ENCODE assay signal across 9 cellular contexts in genomic region chr13:24683833-24684599, GRCh38. TPM values are rescaled to one million over a fixed set of nuclear protein-coding genes. Genes with fewer than 3 reads are reported as not detected.
A peak's percentile ranks its signal among the peaks of the same experiment; 100 is the strongest.
DNase-seq lines count a peak whose midpoint lies in the region; ATAC-seq, FAIRE-seq and TF ChIP-seq lines count a peak whose summit lies in the region.
"Had no signal": no experiment of that assay in that cellular context is flagged by ENCODE, and none has a peak within 500 bp of the region (broad histone marks: within the 10 kb centered on the region; RNA-seq: fewer than 3 reads in every experiment).

No MANE protein-coding gene starts in this region.

- in situ Hi-C loops in SK-MEL-5 (cut with HindIII; ENCODE audit: low pct_unique_long_range_greater_than_20kb, low sequenced_read_pairs) = no loop called here

- CTCF ChIA-PET in A549 (lab: Yijun Ruan, JAX) = interaction anchor here (0.7 to 1.9 kb wide), 12 partner anchors 8 to 45 kb away, joined by 3 to 10 read pairs (median 4); no protein-coding TSS in a partner anchor
- CTCF ChIA-PET in activated naive CD4-positive, alpha-beta T cell treated with anti-CD3 and anti-CD28 coated beads for 36 hours (lab: Charles Lee) = interaction anchor here (0.8 to 2.4 kb wide), 14 partner anchors 9 to 78 kb away, joined by 3 to 21 read pairs (median 7); no protein-coding TSS in a partner anchor

- ATAC-seq in A549 (peak; percentile 77 to 91), HG03558 (IDR thresholded peaks at IDR 0.05; ENCODE audit: extremely low read depth, unreplicated experiment) (peak; percentile 45)

- H3K36me3 ChIP-seq in cardiac muscle cell = no peaks in the 10 kb centered on the region

- H3K27ac Mint-ChIP-seq in activated naive CD4-positive, alpha-beta T cell treated with anti-CD3 and anti-CD28 coated beads for 36 hours = peak overlapping the region; percentile 44

- POLR2A ChIA-PET in A549 (lab: Yijun Ruan, JAX) = no interaction called here

- 0% methylated on average over 2 of the region's 4 CpGs for whole genome bisulfite sequencing in A549 (ENCODE audit: missing lambda C conversion rate)

- H3K9me3 ChIP-seq in A549 (no peaks in the 10 kb centered on the region), cardiac muscle cell (ENCODE audit: low read depth) (no peaks in the 10 kb centered on the region)

- intact Hi-C loops in activated naive CD4-positive, alpha-beta T cell treated with anti-CD3 and anti-CD28 coated beads for 36 hours (cut with micrococcal nuclease) = loop anchor here (1.0 to 2.0 kb wide), 4 partner anchors 25 to 313 kb away; a partner anchor contains a TSS

- no peak overlapping the region for H3K27ac ChIP-seq in A549
- H3K27ac ChIP-seq in cardiac muscle cell = no peak overlapping the region

- FAIRE-seq in A549 (lab: Jason Lieb, UNC) (no peak), GM12892 (lab: Jason Lieb, UNC) (peak; percentile 96)

- H3K4me1 ChIP-seq in A549 = no peaks in the 10 kb centered on the region
- no peaks in the 10 kb centered on the region for H3K4me1 ChIP-seq in cardiac muscle cell (ENCODE audit: low read depth)

- H3K4me3 ChIP-seq in A549 = no peak overlapping the region
- no peak overlapping the region for H3K4me3 ChIP-seq in cardiac muscle cell

- TF ChIP-seq EP300 in A549 (IDR thresholded peaks at IDR 0.05) = no peak

- no peaks in the 10 kb centered on the region for H3K36me3 Mint-ChIP-seq in activated naive CD4-positive, alpha-beta T cell treated with anti-CD3 and anti-CD28 coated beads for 36 hours (ENCODE audit: low read depth)

- H3K9me3 Mint-ChIP-seq in activated naive CD4-positive, alpha-beta T cell treated with anti-CD3 and anti-CD28 coated beads for 36 hours = no peaks in the 10 kb centered on the region

- peak; percentile 35 to 61 for DNase-seq in A549 (ENCODE audit: low read depth in 1 of 2, low spot score in 1 of 2)
- peak; percentile 61 for DNase-seq in GM12892 (ENCODE audit: insufficient read length)
- DNase-seq in SK-MEL-5 (ENCODE audit: low read depth, low spot score) = peak; percentile 82
- DNase-seq in activated naive CD4-positive, alpha-beta T cell treated with anti-CD3 and anti-CD28 coated beads for 36 hours = peak; percentile 77
- DNase-seq in cardiac muscle cell (ENCODE audit: low read depth in 1 of 2, low spot score in 1 of 2) = peak; percentile 64 to 80
- DNase-seq in renal cortical epithelial cell (ENCODE audit: low read depth) = peak; percentile 18
- DNase-seq in NCI-H2081 treated with DMSO at 0.1 percent for 48 hours (lab: John Stamatoyannopoulos, UW) = no peak

- peaks cover 40% of the 10 kb centered on the region for H3K27me3 Mint-ChIP-seq in activated naive CD4-positive, alpha-beta T cell treated with anti-CD3 and anti-CD28 coated beads for 36 hours (ENCODE audit: low read depth)

- H3K4me1 Mint-ChIP-seq in activated naive CD4-positive, alpha-beta T cell treated with anti-CD3 and anti-CD28 coated beads for 36 hours (ENCODE audit: low read depth) = peaks cover 31% of the 10 kb centered on the region

- TF ChIP-seq POLR2A in A549 (IDR thresholded peaks at IDR 0.05; ENCODE audit: low read length) (no peak), GM12892 (IDR thresholded peaks at IDR 0.05; ENCODE audit: low read depth, low read length) (no peak)

- H3K4me2 ChIP-seq in A549 = no peak overlapping the region

- H3K27me3 ChIP-seq in cardiac muscle cell = peaks cover 26% of the 10 kb centered on the region

- 0 out of 5 replicates have a peak, but pooled peaks have one; percentile 7 to 23 for TF ChIP-seq RAD21 in A549 (conservative IDR thresholded peaks at IDR 0.05 in 1 of 2, IDR thresholded peaks at IDR 0.05 in 1 of 2)

- TF ChIP-seq CTCF in A549 (IDR thresholded peaks at IDR 0.05) (peak; percentile 54), cardiac muscle cell (IDR thresholded peaks at IDR 0.05; ENCODE audit: low read depth, low read length) (peak; percentile 78)

- no peak overlapping the region for H3K4me3 Mint-ChIP-seq in activated naive CD4-positive, alpha-beta T cell treated with anti-CD3 and anti-CD28 coated beads for 36 hours

TF ChIP-seq in A549, 52 proteins besides CTCF, POLR2A, EP300 and RAD21:
- TF ChIP-seq MYC (IDR thresholded peaks at IDR 0.05; ENCODE audit: borderline replicate concordance, low read length) = no peak
- TF ChIP-seq E2F6 (IDR thresholded peaks at IDR 0.05; ENCODE audit: borderline replicate concordance, low read depth) = no peak
- no peak for TF ChIP-seq PBX3 (IDR thresholded peaks at IDR 0.05)
- no peak for TF ChIP-seq FOSB (CRISPR knock-in tag; IDR thresholded peaks at IDR 0.05)
- peak; percentile 48; the same call in 2 of the 3 replicates for TF ChIP-seq SMC3 (IDR thresholded peaks at IDR 0.05)
- TF ChIP-seq SREBF2 (IDR thresholded peaks at IDR 0.05) = no peak
- no peak for TF ChIP-seq HMGXB4 (CRISPR knock-in tag; IDR thresholded peaks at IDR 0.05; ENCODE audit: borderline replicate concordance)
- no peak for TF ChIP-seq BHLHE40 (IDR thresholded peaks at IDR 0.05; ENCODE audit: low read depth, low read length)

RNA-seq across cellular contexts. Expression of gene ATP12A, which starts 3.8 kb away (rescaled TPM):
- polyA plus RNA-seq in A549 (2011; rRNA removed) = 0.03 TPM in 1 of 2 replicates, not detected in the other
- polyA plus RNA-seq in A549 (2012; cell fraction: cytosol; rRNA removed) = 0.01 TPM in 1 of 2 replicates, not detected in the other
- 0.02 TPM in 1 of 2 replicates, not detected in the other for polyA plus RNA-seq in A549 (2012; cell fraction: nucleus; rRNA removed)
- not detected in 3 replicates for polyA plus RNA-seq in A549 (2017; fragmentation: RNase III; extraction: RNeasy Plus Mini Kit Qiagen cat#74134 plus additional on column Dnase treatment)
- not detected in 2 replicates for polyA minus RNA-seq in A549 (2011; rRNA and poly(A)+ RNA removed)
- polyA plus RNA-seq in GM12892 (2012; ENCODE audit: missing spikeins) = not detected
- 0.48 and 0.72 TPM in 2 replicates for total RNA-seq in SK-MEL-5 (2014; rRNA removed; shearing (Covaris generic))
- 0.17 and 0.28 TPM in 2 replicates for polyA plus RNA-seq in SK-MEL-5 (2015; cell fraction: cytosol; rRNA removed)
- 0.96 and 0.98 TPM in 2 replicates for polyA plus RNA-seq in SK-MEL-5 (2015; cell fraction: nucleus; rRNA removed)
- under 1 TPM in 1 of 2 experiments, not detected in 1; 0.05 TPM for total RNA-seq in activated naive CD4-positive, alpha-beta T cell treated with anti-CD3 and anti-CD28 coated beads for 36 hours
- total RNA-seq in cardiac muscle cell = not detected in 2 replicates
- polyA plus RNA-seq in cardiac muscle cell = not detected in 2 replicates
- not detected in 2 replicates for total RNA-seq in renal cortical epithelial cell
- total RNA-seq: subcutaneous adipose tissue had no signal
